ENCODE assay signal across 1 cellular context in genomic region chr18:71815305-71815704, GRCh38.
TF ChIP-seq lines count a peak whose summit lies in the region.

No MANE protein-coding gene starts in this region.

TF ChIP-seq in HepG2, 621 proteins besides CTCF, POLR2A, EP300 and RAD21 (continued from another document):
- TF ChIP-seq ZHX2 (IDR thresholded peaks at IDR 0.05; ENCODE audit: low read depth) (no peak), ZHX2 (CRISPR knock-in tag; IDR thresholded peaks at IDR 0.05; ENCODE audit: borderline replicate concordance) (no peak), MAFF (IDR thresholded peaks at IDR 0.05; ENCODE audit: low read depth, low read length) (peak; percentile 86), ZNF274 (CRISPR knock-in tag; IDR thresholded peaks at IDR 0.05) (no peak), DDIT3 (CRISPR knock-in tag; IDR thresholded peaks at IDR 0.05) (no peak), SOX13 (IDR thresholded peaks at IDR 0.05) (no peak), SOX13 (CRISPR knock-in tag; conservative IDR thresholded peaks at IDR 0.05 in 1 of 2, IDR thresholded peaks at IDR 0.05 in 1 of 2) (no peak), POLR2AphosphoS2 (IDR thresholded peaks at IDR 0.05; ENCODE audit: low read depth, low read length) (no peak), ZNF512B (CRISPR knock-in tag; IDR thresholded peaks at IDR 0.05; ENCODE audit: borderline replicate concordance) (no peak)
